In the genomic region with DNA sequence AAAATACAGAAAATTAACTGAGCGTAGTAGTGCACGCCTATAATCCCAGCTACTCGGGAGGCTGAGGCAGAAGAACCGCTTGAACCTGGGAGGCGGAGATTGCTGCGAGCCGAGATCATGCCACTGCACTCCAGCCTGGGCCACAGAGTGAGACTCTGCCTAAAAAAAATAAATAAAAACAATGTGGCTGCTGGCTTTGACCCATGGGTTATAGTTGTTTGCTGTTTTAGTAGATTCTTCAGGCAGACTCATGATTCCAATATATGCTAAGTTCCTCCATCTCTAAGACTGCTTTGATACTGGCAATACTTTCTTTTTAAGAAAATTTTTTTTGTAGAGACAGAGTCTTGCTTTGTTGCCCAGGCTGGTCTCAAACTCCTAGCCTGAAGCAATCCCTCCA, we compare ENCODE assay signal across 1 cellular context.
TF ChIP-seq lines count a peak whose summit lies in the region.

No MANE protein-coding gene starts in this region.

TF ChIP-seq in IMR-90, 13 proteins besides CTCF, POLR2A, EP300 and RAD21:
- TF ChIP-seq BHLHE40 (IDR thresholded peaks at IDR 0.05; ENCODE audit: low read depth, low read length) = no peak
- TF ChIP-seq RFX5 (IDR thresholded peaks at IDR 0.05; ENCODE audit: low read depth, low read length) = no peak
- no peak for TF ChIP-seq MAZ (IDR thresholded peaks at IDR 0.05; ENCODE audit: borderline replicate concordance, low read depth, low read length)
- TF ChIP-seq, protein P1, sequence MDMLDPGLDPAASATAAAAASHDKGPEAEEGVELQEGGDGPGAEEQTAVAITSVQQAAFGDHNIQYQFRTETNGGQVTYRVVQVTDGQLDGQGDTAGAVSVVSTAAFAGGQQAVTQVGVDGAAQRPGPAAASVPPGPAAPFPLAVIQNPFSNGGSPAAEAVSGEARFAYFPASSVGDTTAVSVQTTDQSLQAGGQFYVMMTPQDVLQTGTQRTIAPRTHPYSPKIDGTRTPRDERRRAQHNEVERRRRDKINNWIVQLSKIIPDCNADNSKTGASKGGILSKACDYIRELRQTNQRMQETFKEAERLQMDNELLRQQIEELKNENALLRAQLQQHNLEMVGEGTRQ (IDR thresholded peaks at IDR 0.05; ENCODE audit: low read depth, low read length) = no peak
- TF ChIP-seq SMC3 (IDR thresholded peaks at IDR 0.05; ENCODE audit: low read depth, low read length) = no peak
- no peak for TF ChIP-seq CHD1 (IDR thresholded peaks at IDR 0.05; ENCODE audit: low read depth, low read length)
- TF ChIP-seq NFE2L2 (IDR thresholded peaks at IDR 0.05; ENCODE audit: low read depth, low read length) = no peak
- TF ChIP-seq FOS (IDR thresholded peaks at IDR 0.05; ENCODE audit: low read depth, low read length) = no peak
- TF ChIP-seq, protein P2, sequence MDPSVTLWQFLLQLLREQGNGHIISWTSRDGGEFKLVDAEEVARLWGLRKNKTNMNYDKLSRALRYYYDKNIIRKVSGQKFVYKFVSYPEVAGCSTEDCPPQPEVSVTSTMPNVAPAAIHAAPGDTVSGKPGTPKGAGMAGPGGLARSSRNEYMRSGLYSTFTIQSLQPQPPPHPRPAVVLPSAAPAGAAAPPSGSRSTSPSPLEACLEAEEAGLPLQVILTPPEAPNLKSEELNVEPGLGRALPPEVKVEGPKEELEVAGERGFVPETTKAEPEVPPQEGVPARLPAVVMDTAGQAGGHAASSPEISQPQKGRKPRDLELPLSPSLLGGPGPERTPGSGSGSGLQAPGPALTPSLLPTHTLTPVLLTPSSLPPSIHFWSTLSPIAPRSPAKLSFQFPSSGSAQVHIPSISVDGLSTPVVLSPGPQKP (IDR thresholded peaks at IDR 0.05; ENCODE audit: borderline replicate concordance, low read depth, low read length) = no peak
- no peak for TF ChIP-seq RCOR1 (IDR thresholded peaks at IDR 0.05; ENCODE audit: insufficient replicate concordance, low read length)
- TF ChIP-seq MAFK (IDR thresholded peaks at IDR 0.05; ENCODE audit: low read depth, low read length) = no peak
- no peak for TF ChIP-seq CEBPB (IDR thresholded peaks at IDR 0.05; ENCODE audit: low read depth, low read length)
- no peak for TF ChIP-seq MXI1 (IDR thresholded peaks at IDR 0.05; ENCODE audit: borderline replicate concordance, low read depth, low read length)
